In the genomic region with DNA sequence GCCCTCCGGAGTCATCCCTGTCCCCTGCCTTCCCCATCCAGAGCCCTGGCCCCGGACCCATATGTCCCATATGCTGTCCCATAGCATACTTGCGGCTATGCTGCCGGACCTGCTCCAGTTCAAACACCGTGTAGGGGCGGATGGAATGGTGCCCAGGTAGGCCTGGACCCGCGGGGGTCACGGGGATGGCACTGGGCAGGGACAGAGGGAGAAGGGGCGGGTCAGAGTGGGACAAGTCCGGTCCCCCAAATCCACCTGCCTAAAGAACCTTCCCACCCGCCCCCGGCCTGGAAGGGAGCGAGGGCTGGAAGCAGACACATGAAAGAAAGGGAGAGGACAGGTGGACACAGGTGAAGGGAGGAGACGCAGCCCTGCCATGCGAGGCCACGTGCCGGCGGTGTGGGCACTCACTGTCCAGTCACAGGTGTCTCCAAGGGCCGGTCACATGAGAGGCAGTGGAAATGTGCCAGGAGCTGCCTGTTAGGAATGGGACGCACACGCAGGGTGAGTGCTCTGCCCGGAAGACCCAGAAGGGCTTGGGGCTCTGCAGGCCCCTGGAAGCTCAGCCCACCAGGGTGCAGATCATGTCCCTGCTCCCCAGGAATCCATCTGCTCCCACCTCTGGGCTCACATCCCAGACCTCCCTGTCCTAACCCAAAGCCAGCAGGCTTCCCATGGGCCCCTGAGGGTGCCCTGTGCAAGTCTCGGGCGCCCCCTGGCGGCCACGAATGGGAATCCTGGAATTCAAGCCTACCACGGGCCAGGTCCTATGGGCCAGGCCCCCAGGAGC, we compare ENCODE assay signal across 7 cellular contexts. TPM values are rescaled to one million over a fixed set of nuclear protein-coding genes. Genes with fewer than 3 reads are reported as not detected.
DNase-seq lines count a peak whose midpoint lies in the region; TF ChIP-seq lines count a peak whose summit lies in the region.

No MANE protein-coding gene starts in this region.

- H3F3A ChIP-seq in Loucy (ENCODE audit: low read depth): no peaks in the 10 kb centered on the region

- no peaks in the 10 kb centered on the region for H3K27me3 Mint-ChIP-seq in activated T-helper 1 cell treated with anti-CD3 and anti-CD28 coated beads, Interleukin-12 subunit alpha, Interleukin-12 subunit beta, Interleukin-2, Interleukin-4 antibody, amounts not matched to agents 30 ng/mL and 10 ng/mL and 1 ng/mL, durations not matched to agents 14 hours and 24 hours and 36 hours (ENCODE audit: insufficient read depth)
- H3K27me3 Mint-ChIP-seq in neural crest cell (ENCODE audit: low read depth): no peaks in the 10 kb centered on the region

- DNase-seq in GM13976 (ENCODE audit: low spot score): peak; percentile 92
- DNase-seq in RPMI8226: peak; percentile 83
- DNase-seq in activated T-helper 1 cell treated with anti-CD3 and anti-CD28 coated beads, Interleukin-12 subunit alpha, Interleukin-12 subunit beta, Interleukin-2, Interleukin-4 antibody, amounts not matched to agents 30 ng/mL and 10 ng/mL and 1 ng/mL, durations not matched to agents 14 hours and 24 hours and 36 hours (ENCODE audit: low spot score): peak; percentile 76
- peak; percentile 77 for DNase-seq in fibroblast of pulmonary artery (ENCODE audit: low read depth)
- DNase-seq in neural crest cell (ENCODE audit: low read depth, low spot score): peak; percentile 88
- peak; percentile 44 for DNase-seq in stromal cell of bone marrow (ENCODE audit: low read depth)

- no peaks in the 10 kb centered on the region for H3K27me3 ChIP-seq in Loucy (ENCODE audit: insufficient read depth, low read length, poor library complexity, severe bottlenecking)

- H3K4me1 Mint-ChIP-seq in activated T-helper 1 cell treated with anti-CD3 and anti-CD28 coated beads, Interleukin-12 subunit alpha, Interleukin-12 subunit beta, Interleukin-2, Interleukin-4 antibody, amounts not matched to agents 30 ng/mL and 10 ng/mL and 1 ng/mL, durations not matched to agents 14 hours and 24 hours and 36 hours (ENCODE audit: low read depth): peaks cover under 1% of the 10 kb centered on the region
- H3K4me1 Mint-ChIP-seq in neural crest cell: peaks cover 7% of the 10 kb centered on the region

- H3K4me2 ChIP-seq in Loucy (ENCODE audit: low read depth, low read length, poor library complexity, severe bottlenecking): no peak overlapping the region

- H3K9me3 Mint-ChIP-seq in activated T-helper 1 cell treated with anti-CD3 and anti-CD28 coated beads, Interleukin-12 subunit alpha, Interleukin-12 subunit beta, Interleukin-2, Interleukin-4 antibody, amounts not matched to agents 30 ng/mL and 10 ng/mL and 1 ng/mL, durations not matched to agents 14 hours and 24 hours and 36 hours: no peaks in the 10 kb centered on the region
- no peaks in the 10 kb centered on the region for H3K9me3 Mint-ChIP-seq in neural crest cell

- in situ Hi-C loops in GM13976 (cut with MboI; ENCODE audit: low sequenced_read_pairs, unreplicated experiment): loop anchor here (25.0 kb wide), 1 partner anchor 367 kb away; a partner anchor contains a TSS

- intact Hi-C loops in activated T-helper 1 cell treated with anti-CD3 and anti-CD28 coated beads, Interleukin-12 subunit alpha, Interleukin-12 subunit beta, Interleukin-2, Interleukin-4 antibody, amounts not matched to agents 30 ng/mL and 10 ng/mL and 1 ng/mL, durations not matched to agents 14 hours and 24 hours and 36 hours (cut with micrococcal nuclease): loop anchor here (1.0 to 10.0 kb wide), 5 partner anchors 97 to 374 kb away; a partner anchor contains a TSS

- TF ChIP-seq CTCF in GM13976 (IDR thresholded peaks at IDR 0.05; ENCODE audit: borderline replicate concordance, control extremely low read depth, extremely low read depth, insufficient read depth, missing control alignments) (peak; percentile 90), Loucy (conservative IDR thresholded peaks at IDR 0.05; ENCODE audit: low read length) (peak; percentile 98), fibroblast of pulmonary artery (IDR thresholded peaks at IDR 0.05; ENCODE audit: low read length, missing control alignments) (peak; percentile 91), neural crest cell (conservative IDR thresholded peaks at IDR 0.05) (peak; percentile 98)

- H3K36me3 Mint-ChIP-seq in activated T-helper 1 cell treated with anti-CD3 and anti-CD28 coated beads, Interleukin-12 subunit alpha, Interleukin-12 subunit beta, Interleukin-2, Interleukin-4 antibody, amounts not matched to agents 30 ng/mL and 10 ng/mL and 1 ng/mL, durations not matched to agents 14 hours and 24 hours and 36 hours (ENCODE audit: low read depth): no peaks in the 10 kb centered on the region
- H3K36me3 Mint-ChIP-seq in neural crest cell (ENCODE audit: low read depth): no peaks in the 10 kb centered on the region

- no peak overlapping the region for H3K9ac ChIP-seq in Loucy (ENCODE audit: low read depth, low read length, poor library complexity, severe bottlenecking)

- H3K9me3 ChIP-seq in Loucy (ENCODE audit: insufficient read depth, low read depth, low read length): no peaks in the 10 kb centered on the region

- no peak overlapping the region for H2AFZ ChIP-seq in Loucy (ENCODE audit: low read length)

- H3K36me3 ChIP-seq in Loucy (ENCODE audit: insufficient read depth, low read length): no peaks in the 10 kb centered on the region

- H3K4me3 Mint-ChIP-seq in activated T-helper 1 cell treated with anti-CD3 and anti-CD28 coated beads, Interleukin-12 subunit alpha, Interleukin-12 subunit beta, Interleukin-2, Interleukin-4 antibody, amounts not matched to agents 30 ng/mL and 10 ng/mL and 1 ng/mL, durations not matched to agents 14 hours and 24 hours and 36 hours: no peak overlapping the region
- peak overlapping the region; percentile 40 for H3K4me3 Mint-ChIP-seq in neural crest cell

- H4K20me1 ChIP-seq in Loucy (ENCODE audit: insufficient read depth, low read length, poor library complexity, severe bottlenecking): no peaks in the 10 kb centered on the region

- H3K79me2 ChIP-seq in Loucy (ENCODE audit: insufficient read depth, low read length): no peaks in the 10 kb centered on the region

- no peaks in the 10 kb centered on the region for H3K9me2 ChIP-seq in Loucy (replicated peaks; ENCODE audit: low read depth, low read length)

- no peak overlapping the region for H3K27ac Mint-ChIP-seq in activated T-helper 1 cell treated with anti-CD3 and anti-CD28 coated beads, Interleukin-12 subunit alpha, Interleukin-12 subunit beta, Interleukin-2, Interleukin-4 antibody, amounts not matched to agents 30 ng/mL and 10 ng/mL and 1 ng/mL, durations not matched to agents 14 hours and 24 hours and 36 hours
- H3K27ac Mint-ChIP-seq in neural crest cell (ENCODE audit: unreplicated experiment): no peak overlapping the region

- H3K4me3 ChIP-seq in Loucy (ENCODE audit: low read length, poor library complexity, severe bottlenecking): no peak overlapping the region
- H3K4me3 ChIP-seq in fibroblast of pulmonary artery (replicated peaks; ENCODE audit: low read depth, low read length): no peak overlapping the region

- H3K4me1 ChIP-seq in Loucy (ENCODE audit: insufficient read depth, low read length, poor library complexity, severe bottlenecking): no peaks in the 10 kb centered on the region

RNA-seq across cellular contexts. Expression of a gene that starts 14.0 kb away (rescaled TPM):
- total RNA-seq in activated T-helper 1 cell treated with anti-CD3 and anti-CD28 coated beads, Interleukin-12 subunit alpha, Interleukin-12 subunit beta, Interleukin-2, Interleukin-4 antibody, amounts not matched to agents 30 ng/mL and 10 ng/mL and 1 ng/mL, durations not matched to agents 14 hours and 24 hours and 36 hours: 206 and 217 TPM in 2 replicates
- 18.8 and 21.5 TPM in 2 replicates for total RNA-seq in neural crest cell

RNA-seq across cellular contexts. Expression of a gene that starts 28.9 kb away (rescaled TPM):
- 2.7 and 3.3 TPM in 2 replicates for total RNA-seq in activated T-helper 1 cell treated with anti-CD3 and anti-CD28 coated beads, Interleukin-12 subunit alpha, Interleukin-12 subunit beta, Interleukin-2, Interleukin-4 antibody, amounts not matched to agents 30 ng/mL and 10 ng/mL and 1 ng/mL, durations not matched to agents 14 hours and 24 hours and 36 hours
- total RNA-seq in neural crest cell: 10.6 and 12.3 TPM in 2 replicates

RNA-seq across cellular contexts. Expression of a gene that starts 38.9 kb away (rescaled TPM):
- total RNA-seq in activated T-helper 1 cell treated with anti-CD3 and anti-CD28 coated beads, Interleukin-12 subunit alpha, Interleukin-12 subunit beta, Interleukin-2, Interleukin-4 antibody, amounts not matched to agents 30 ng/mL and 10 ng/mL and 1 ng/mL, durations not matched to agents 14 hours and 24 hours and 36 hours: 50.4 and 51.7 TPM in 2 replicates
- 50.4 and 54.0 TPM in 2 replicates for total RNA-seq in neural crest cell
